Comparison of ENCODE assay signal across 1 cellular context in the genomic region with DNA sequence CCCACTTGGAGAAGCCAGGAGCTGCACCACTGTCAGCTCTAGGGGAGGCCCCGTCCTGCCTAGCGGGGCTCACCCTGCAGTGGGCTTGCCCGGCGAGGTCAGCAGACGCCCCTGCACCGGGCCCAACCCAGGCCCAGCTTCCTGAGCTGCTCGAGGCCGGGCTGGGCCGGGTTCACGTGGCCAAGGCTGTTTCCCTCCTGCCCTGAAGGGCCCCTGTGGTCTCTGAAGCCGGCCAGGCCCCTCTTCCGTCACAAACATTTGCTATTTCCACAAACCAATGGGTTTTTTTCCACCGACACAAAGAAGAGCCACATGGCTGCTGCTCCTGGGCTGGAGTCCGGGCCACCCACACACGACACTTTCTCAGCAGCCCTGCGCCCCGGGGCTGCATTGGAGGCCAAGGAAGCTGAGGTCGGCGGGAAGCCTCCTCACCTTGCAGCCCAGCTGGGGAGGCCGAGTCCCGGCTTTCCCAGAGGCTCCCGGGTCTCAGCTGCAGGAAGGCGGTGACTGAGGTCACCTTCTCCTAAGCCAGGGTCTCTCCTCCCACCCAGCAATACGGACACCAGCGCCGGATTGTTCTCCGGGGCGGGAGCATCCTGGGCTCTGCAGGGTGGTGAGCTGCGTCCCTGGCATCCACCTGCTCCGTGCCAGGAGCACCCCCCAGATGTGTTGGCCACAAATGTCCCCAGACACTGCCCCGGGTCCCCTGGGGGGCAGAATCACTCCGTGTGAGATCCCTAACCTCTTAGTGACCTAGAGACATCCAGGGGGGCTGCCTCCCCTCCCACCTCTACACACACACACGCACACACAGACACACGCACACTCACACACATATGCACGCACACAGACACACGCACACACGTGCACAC.
TF ChIP-seq lines count a peak whose summit lies in the region.

No MANE protein-coding gene starts in this region.

TF ChIP-seq in HepG2, 621 proteins besides CTCF, POLR2A, EP300 and RAD21 (continued from another document and continues in another):
- peak; percentile 55 for TF ChIP-seq PAXIP1 (CRISPR knock-in tag; conservative IDR thresholded peaks at IDR 0.05)
- no peak for TF ChIP-seq PHF21A (CRISPR knock-in tag; IDR thresholded peaks at IDR 0.05)
- TF ChIP-seq, protein P1, sequence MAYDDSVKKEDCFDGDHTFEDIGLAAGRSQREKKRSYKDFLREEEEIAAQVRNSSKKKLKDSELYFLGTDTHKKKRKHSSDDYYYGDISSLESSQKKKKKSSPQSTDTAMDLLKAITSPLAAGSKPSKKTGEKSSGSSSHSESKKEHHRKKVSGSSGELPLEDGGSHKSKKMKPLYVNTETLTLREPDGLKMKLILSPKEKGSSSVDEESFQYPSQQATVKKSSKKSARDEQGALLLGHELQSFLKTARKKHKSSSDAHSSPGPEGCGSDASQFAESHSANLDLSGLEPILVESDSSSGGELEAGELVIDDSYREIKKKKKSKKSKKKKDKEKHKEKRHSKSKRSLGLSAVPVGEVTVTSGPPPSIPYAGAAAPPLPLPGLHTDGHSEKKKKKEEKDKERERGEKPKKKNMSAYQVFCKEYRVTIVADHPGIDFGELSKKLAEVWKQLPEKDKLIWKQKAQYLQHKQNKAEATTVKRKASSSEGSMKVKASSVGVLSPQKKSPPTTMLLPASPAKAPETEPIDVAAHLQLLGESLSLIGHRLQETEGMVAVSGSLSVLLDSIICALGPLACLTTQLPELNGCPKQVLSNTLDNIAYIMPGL (CRISPR knock-in tag; IDR thresholded peaks at IDR 0.05; ENCODE audit: borderline replicate concordance in 1 of 2, low read depth in 1 of 2), result peak in 1 of 2 experiments; percentile 24; a peak in 1 of 4 replicates
- TF ChIP-seq GZF1 (CRISPR knock-in tag; IDR thresholded peaks at IDR 0.05), result no peak
- TF ChIP-seq, protein P2, sequence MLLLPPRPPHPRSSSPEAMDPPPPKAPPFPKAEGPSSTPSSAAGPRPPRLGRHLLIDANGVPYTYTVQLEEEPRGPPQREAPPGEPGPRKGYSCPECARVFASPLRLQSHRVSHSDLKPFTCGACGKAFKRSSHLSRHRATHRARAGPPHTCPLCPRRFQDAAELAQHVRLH (CRISPR knock-in tag; IDR thresholded peaks at IDR 0.05; ENCODE audit: borderline replicate concordance, low read depth), result no peak
- TF ChIP-seq, protein P3, sequence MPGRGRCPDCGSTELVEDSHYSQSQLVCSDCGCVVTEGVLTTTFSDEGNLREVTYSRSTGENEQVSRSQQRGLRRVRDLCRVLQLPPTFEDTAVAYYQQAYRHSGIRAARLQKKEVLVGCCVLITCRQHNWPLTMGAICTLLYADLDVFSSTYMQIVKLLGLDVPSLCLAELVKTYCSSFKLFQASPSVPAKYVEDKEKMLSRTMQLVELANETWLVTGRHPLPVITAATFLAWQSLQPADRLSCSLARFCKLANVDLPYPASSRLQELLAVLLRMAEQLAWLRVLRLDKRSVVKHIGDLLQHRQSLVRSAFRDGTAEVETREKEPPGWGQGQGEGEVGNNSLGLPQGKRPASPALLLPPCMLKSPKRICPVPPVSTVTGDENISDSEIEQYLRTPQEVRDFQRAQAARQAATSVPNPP (CRISPR knock-in tag; IDR thresholded peaks at IDR 0.05), result no peak
- TF ChIP-seq ZSCAN25 (CRISPR knock-in tag; IDR thresholded peaks at IDR 0.05), result peak; percentile 85
- TF ChIP-seq TBX2 (CRISPR knock-in tag; IDR thresholded peaks at IDR 0.05; ENCODE audit: borderline replicate concordance), result no peak
- peak; percentile 40 for TF ChIP-seq TEAD3 (CRISPR knock-in tag; optimal IDR thresholded peaks at IDR 0.05; ENCODE audit: borderline replicate concordance)
- TF ChIP-seq MBNL3 (CRISPR knock-in tag; conservative IDR thresholded peaks at IDR 0.05), result no peak
- TF ChIP-seq HMG20A (CRISPR knock-in tag; IDR thresholded peaks at IDR 0.05; ENCODE audit: borderline replicate concordance), result no peak
- no peak for TF ChIP-seq SRSF9 (IDR thresholded peaks at IDR 0.05; ENCODE audit: borderline replicate concordance, insufficient read depth, low read depth, low read length, poor library complexity, severe bottlenecking)
- TF ChIP-seq ZEB1 (IDR thresholded peaks at IDR 0.05; ENCODE audit: insufficient replicate concordance, low read depth), result no peak
- 0 out of 2 replicates have a peak, but pooled peaks have one; percentile 36 for TF ChIP-seq SETDB1 (CRISPR knock-in tag; IDR thresholded peaks at IDR 0.05; ENCODE audit: borderline replicate concordance)
- no peak for TF ChIP-seq CEBPZ (IDR thresholded peaks at IDR 0.05; ENCODE audit: low read length)
- peak; percentile 47; the same call in 1 of the 2 replicates for TF ChIP-seq ZNF441 (CRISPR knock-in tag; IDR thresholded peaks at IDR 0.05; ENCODE audit: borderline replicate concordance)
- TF ChIP-seq ZNF614 (CRISPR knock-in tag; IDR thresholded peaks at IDR 0.05; ENCODE audit: borderline replicate concordance), result no peak
- TF ChIP-seq ZNF687 (CRISPR knock-in tag; IDR thresholded peaks at IDR 0.05), result peak; percentile 99
- TF ChIP-seq ZSCAN31 (CRISPR knock-in tag; IDR thresholded peaks at IDR 0.05; ENCODE audit: low read depth), result no peak
- TF ChIP-seq ZSCAN5A (CRISPR knock-in tag; IDR thresholded peaks at IDR 0.05; ENCODE audit: borderline replicate concordance), result no peak
- TF ChIP-seq FOXO1 (CRISPR knock-in tag; IDR thresholded peaks at IDR 0.05), result no peak
- TF ChIP-seq MEF2D (CRISPR knock-in tag; IDR thresholded peaks at IDR 0.05), result no peak
- TF ChIP-seq ZNF138 (CRISPR knock-in tag; IDR thresholded peaks at IDR 0.05; ENCODE audit: low read depth), result no peak
- no peak for TF ChIP-seq ZNF362 (CRISPR knock-in tag; IDR thresholded peaks at IDR 0.05; ENCODE audit: borderline replicate concordance)
- TF ChIP-seq, protein P4, sequence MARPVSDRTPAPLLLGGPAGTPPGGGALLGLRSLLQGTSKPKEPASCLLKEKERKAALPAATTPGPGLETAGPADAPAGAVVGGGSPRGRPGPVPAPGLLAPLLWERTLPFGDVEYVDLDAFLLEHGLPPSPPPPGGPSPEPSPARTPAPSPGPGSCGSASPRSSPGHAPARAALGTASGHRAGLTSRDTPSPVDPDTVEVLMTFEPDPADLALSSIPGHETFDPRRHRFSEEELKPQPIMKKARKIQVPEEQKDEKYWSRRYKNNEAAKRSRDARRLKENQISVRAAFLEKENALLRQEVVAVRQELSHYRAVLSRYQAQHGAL (CRISPR knock-in tag; IDR thresholded peaks at IDR 0.05; ENCODE audit: not compliant biosample characterization), result no peak
- no peak for TF ChIP-seq ZNF556 (CRISPR knock-in tag; IDR thresholded peaks at IDR 0.05; ENCODE audit: borderline replicate concordance)
- peak; percentile 86; the same call in 1 of the 2 replicates for TF ChIP-seq ZNF256 (CRISPR knock-in tag; conservative IDR thresholded peaks at IDR 0.05)
